In the genomic region with DNA sequence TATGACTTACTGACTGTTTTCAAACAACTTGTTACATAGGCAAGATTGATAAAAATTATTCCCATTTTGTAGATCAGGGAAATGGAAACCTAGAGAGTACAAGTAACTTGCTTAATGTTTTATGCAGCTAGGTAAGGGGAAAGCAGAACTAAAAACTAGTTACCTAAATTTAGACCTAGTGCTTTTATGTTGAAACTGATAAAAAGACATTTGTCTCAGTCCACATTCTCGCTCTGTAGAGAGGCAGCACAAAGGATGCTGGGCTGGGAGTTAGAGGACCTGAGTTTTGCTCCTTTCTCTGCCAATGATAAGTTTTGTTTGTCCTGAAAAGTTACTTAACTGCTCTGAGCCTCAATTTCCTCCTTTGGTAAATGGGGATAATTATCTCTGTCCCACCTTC, we compare ENCODE assay signal across 27 cellular contexts. TPM values are rescaled to one million over a fixed set of nuclear protein-coding genes. Genes with fewer than 3 reads are reported as not detected.
"Had no signal": no experiment of that assay in that cellular context is flagged by ENCODE, and none has a peak within 500 bp of the region (broad histone marks: within the 10 kb centered on the region; RNA-seq: fewer than 3 reads in every experiment).

No MANE protein-coding gene starts in this region.

- FAIRE-seq: colon had no signal

- H3K4me1 ChIP-seq: right lobe of liver had no signal

- H3K36me3 ChIP-seq: breast epithelium, left lung, right lobe of liver, uterus had no signal

- DNase-seq: activated B cell treated with CpG ODN at 0.5 μM for 24 hours; activated CD4-positive, alpha-beta T cell treated with anti-CD3 and anti-CD28 coated beads for 4 hours; activated CD4-positive, alpha-beta T cell treated with anti-CD3 and anti-CD28 coated beads, Interleukin-2, amount 50 U/mL, for 48 hours; activated CD8-positive, alpha-beta memory T cell treated with anti-CD3 and anti-CD28 coated beads, Interleukin-2, amount 50 U/mL, for 48 hours; activated naive CD4-positive, alpha-beta T cell treated with anti-CD3 and anti-CD28 coated beads for 36 hours; activated naive CD8-positive, alpha-beta T cell treated with anti-CD3 and anti-CD28 coated beads, Interleukin-2, amount 10 ng/mL, durations not matched to agents 7 days and 5 days; activated T-cell treated with anti-CD3 and anti-CD28 coated beads, Interleukin-2, amount 50 U/mL, for 4 hours; amniotic stem cell; effector memory CD4-positive, alpha-beta T cell; foreskin melanocyte; glutamatergic neuron; immature natural killer cell; left lung; naive B cell; occipital lobe; right lobe of liver; stimulated activated CD4-positive, alpha-beta T cell treated with anti-CD3 and anti-CD28 coated beads, Interleukin-2, amount 100 ng/mL, for 24 hours; stimulated activated naive CD8-positive, alpha-beta T cell treated with anti-CD3 and anti-CD28 coated beads, Interleukin-15, amount 100 ng/mL, for 72 hours; uterus had no signal

- H3K9me3 ChIP-seq: breast epithelium, left lung, right lobe of liver, uterus had no signal

- H3K4me3 ChIP-seq: breast epithelium, hepatocyte, left lung, lung, right lobe of liver, skin epidermis, uterus had no signal

- H3K27ac ChIP-seq: hepatocyte, left lung, right lobe of liver, skin epidermis, uterus had no signal

- H3K27me3 ChIP-seq: breast epithelium, hepatocyte, left lung, right lobe of liver, uterus had no signal

- ATAC-seq: activated T-cell treated with anti-CD3 and anti-CD28 coated beads, Interleukin-2, amount 50 U/mL, for 4 hours; esophagus mucosa; left lung; right lobe of liver; stimulated activated effector memory CD8-positive, alpha-beta T cell treated with anti-CD3 and anti-CD28 coated beads, Interleukin-12 subunit alpha, Interleukin-12 subunit beta, amount 100 ng/mL, for 72 hours; stimulated activated naive CD8-positive, alpha-beta T cell treated with anti-CD3 and anti-CD28 coated beads, Interleukin-15, amount 100 ng/mL, for 72 hours had no signal

RNA-seq across cellular contexts. Expression of a gene that starts 17.4 kb away (rescaled TPM):
- total RNA-seq: activated B cell treated with CpG ODN at 0.5 μM for 24 hours; activated CD8-positive, alpha-beta memory T cell treated with anti-CD3 and anti-CD28 coated beads for 36 hours; activated naive CD8-positive, alpha-beta T cell treated with anti-CD3 and anti-CD28 coated beads, Interleukin-2, amount 10 ng/mL, durations not matched to agents 7 days and 5 days had no signal
- polyA plus RNA-seq: immature natural killer cell had no signal
